In the genomic region with DNA sequence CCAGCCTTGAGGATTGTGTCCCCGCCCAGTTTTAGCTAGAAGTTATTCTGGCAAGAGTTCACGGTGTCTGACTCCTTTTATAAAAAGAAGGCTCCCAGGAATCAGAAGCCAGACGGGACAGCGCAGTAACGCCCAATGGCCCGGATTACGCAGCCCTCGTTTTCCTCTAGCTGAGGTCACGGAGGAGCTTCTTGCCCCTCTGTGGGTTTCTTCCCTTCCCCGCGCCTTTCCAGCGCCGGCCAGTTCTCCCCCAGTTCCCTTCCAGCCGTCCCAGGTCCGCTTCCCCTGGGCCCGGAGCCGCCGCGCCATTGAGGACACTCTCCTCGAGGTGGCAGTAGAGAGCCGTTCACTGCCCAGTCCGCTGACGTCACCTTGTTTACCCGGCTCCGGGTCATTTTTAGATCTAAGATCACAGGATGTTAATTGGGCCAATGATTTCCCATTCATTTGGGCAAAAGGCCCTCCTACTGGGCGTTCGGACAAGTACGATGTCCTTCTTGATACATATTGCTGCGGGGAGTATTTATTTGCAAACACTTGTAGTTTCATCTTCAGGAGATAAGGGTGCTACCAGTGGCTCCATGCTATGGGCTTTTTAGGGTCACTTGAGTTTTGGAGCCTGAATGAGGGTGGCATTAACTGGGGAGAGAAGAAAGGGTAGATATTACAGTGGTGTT, we compare ENCODE assay signal across 1 cellular context.
TF ChIP-seq lines count a peak whose summit lies in the region.

No MANE protein-coding gene starts in this region.

TF ChIP-seq in HEK293, 187 proteins besides CTCF, POLR2A, EP300 and RAD21 (continued from another document):
- TF ChIP-seq ZNF664 (tag by site-specific recombination; IDR thresholded peaks at IDR 0.05) (no peak), ZFHX2 (tag by site-specific recombination; conservative IDR thresholded peaks at IDR 0.05) (no peak), ZNF202 (tag by site-specific recombination; IDR thresholded peaks at IDR 0.05; ENCODE audit: borderline replicate concordance) (no peak), OSR2 (tag by site-specific recombination; IDR thresholded peaks at IDR 0.05) (no peak), ZNF843 (tag by site-specific recombination; IDR thresholded peaks at IDR 0.05) (no peak), ZNF561 (tag by site-specific recombination; IDR thresholded peaks at IDR 0.05; ENCODE audit: borderline replicate concordance) (no peak), ZNF169 (tag by site-specific recombination; IDR thresholded peaks at IDR 0.05) (no peak), ZNF211 (tag by site-specific recombination; IDR thresholded peaks at IDR 0.05; ENCODE audit: low read depth) (no peak), ZSCAN16 (tag by site-specific recombination; IDR thresholded peaks at IDR 0.05) (no peak), ZNF529 (tag by site-specific recombination; IDR thresholded peaks at IDR 0.05; ENCODE audit: insufficient replicate concordance) (no peak), ZEB2 (tag by site-specific recombination; IDR thresholded peaks at IDR 0.05) (0 out of 2 replicates have a peak, but pooled peaks have one; percentile 22), ZNF23 (tag by site-specific recombination; IDR thresholded peaks at IDR 0.05; ENCODE audit: borderline replicate concordance) (no peak), ZNF596 (tag by site-specific recombination; IDR thresholded peaks at IDR 0.05) (no peak), GLIS1 (tag by site-specific recombination; IDR thresholded peaks at IDR 0.05) (peak; percentile 42; the same call in 1 of the 2 replicates), ZBTB21 (tag by site-specific recombination; IDR thresholded peaks at IDR 0.05) (0 out of 2 replicates have a peak, but pooled peaks have one; percentile 41), ZNF530 (tag by site-specific recombination; IDR thresholded peaks at IDR 0.05; ENCODE audit: low read depth) (no peak)
- TF ChIP-seq, protein P1, sequence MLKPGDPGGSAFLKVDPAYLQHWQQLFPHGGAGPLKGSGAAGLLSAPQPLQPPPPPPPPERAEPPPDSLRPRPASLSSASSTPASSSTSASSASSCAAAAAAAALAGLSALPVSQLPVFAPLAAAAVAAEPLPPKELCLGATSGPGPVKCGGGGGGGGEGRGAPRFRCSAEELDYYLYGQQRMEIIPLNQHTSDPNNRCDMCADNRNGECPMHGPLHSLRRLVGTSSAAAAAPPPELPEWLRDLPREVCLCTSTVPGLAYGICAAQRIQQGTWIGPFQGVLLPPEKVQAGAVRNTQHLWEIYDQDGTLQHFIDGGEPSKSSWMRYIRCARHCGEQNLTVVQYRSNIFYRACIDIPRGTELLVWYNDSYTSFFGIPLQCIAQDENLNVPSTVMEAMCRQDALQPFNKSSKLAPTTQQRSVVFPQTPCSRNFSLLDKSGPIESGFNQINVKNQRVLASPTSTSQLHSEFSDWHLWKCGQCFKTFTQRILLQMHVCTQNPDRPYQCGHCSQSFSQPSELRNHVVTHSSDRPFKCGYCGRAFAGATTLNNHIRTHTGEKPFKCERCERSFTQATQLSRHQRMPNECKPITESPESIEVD (tag by site-specific recombination; IDR thresholded peaks at IDR 0.05), result no peak
- TF ChIP-seq, protein P2, sequence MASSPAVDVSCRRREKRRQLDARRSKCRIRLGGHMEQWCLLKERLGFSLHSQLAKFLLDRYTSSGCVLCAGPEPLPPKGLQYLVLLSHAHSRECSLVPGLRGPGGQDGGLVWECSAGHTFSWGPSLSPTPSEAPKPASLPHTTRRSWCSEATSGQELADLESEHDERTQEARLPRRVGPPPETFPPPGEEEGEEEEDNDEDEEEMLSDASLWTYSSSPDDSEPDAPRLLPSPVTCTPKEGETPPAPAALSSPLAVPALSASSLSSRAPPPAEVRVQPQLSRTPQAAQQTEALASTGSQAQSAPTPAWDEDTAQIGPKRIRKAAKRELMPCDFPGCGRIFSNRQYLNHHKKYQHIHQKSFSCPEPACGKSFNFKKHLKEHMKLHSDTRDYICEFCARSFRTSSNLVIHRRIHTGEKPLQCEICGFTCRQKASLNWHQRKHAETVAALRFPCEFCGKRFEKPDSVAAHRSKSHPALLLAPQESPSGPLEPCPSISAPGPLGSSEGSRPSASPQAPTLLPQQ (tag by site-specific recombination; IDR thresholded peaks at IDR 0.05), result peak; percentile 29; the same call in 1 of the 2 replicates
